In the genomic region with DNA sequence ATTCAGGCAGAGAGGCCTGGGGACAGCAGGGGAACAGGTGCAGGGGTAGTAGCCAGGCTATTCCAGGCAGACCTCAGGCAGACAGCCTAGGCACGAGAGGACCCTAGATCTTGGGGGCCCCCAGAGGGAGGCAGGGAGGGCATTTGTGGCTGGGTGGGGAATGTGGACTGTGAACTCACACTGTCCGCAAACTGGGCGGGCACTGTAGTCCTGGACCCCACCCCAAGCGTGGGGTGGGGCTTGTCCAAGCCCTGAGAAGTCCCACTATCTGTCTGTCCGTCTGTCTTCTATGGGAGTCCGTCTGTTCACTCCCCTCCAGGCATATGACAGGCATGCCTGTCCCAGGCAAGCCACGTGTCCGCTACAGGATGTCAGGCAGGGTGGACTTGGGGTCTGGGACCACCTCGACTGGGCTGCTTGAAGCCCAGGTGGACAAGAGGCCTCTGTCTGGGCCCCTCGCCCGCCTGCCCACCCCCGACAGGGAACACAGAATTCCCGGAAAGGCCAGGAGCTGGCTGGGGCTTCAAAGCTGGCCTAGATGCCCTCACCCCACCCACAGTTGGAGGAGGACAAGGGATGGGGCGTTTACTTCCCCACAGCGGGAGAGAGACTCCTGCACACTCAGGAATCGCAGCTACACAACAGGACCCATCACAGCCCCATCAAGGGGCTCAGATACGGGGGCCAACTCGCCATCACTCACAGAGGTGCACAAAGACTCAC, we compare ENCODE assay signal across 9 cellular contexts. TPM values are rescaled to one million over a fixed set of nuclear protein-coding genes. Genes with fewer than 3 reads are reported as not detected.
A peak's percentile ranks its signal among the peaks of the same experiment; 100 is the strongest.
DNase-seq lines count a peak whose midpoint lies in the region; ATAC-seq and TF ChIP-seq lines count a peak whose summit lies in the region.
"Had no signal": no experiment of that assay in that cellular context is flagged by ENCODE, and none has a peak within 500 bp of the region (broad histone marks: within the 10 kb centered on the region; RNA-seq: fewer than 3 reads in every experiment).

A gene (minus strand): TSS at position 151 of the 723 bp plus-strand sequence. CDS start 2,336 bp downstream, outside the sequence.

- intact Hi-C loops in dorsolateral prefrontal cortex (cut with DNase I), result loop anchor here (10.0 kb wide), 4 partner anchors 105 to 815 kb away; a partner anchor contains a TSS

- no peaks in the 10 kb centered on the region for H3K9me3 ChIP-seq in KOPT-K1 (ENCODE audit: insufficient read depth, low read length, poor library complexity, severe bottlenecking)
- H3K9me3 ChIP-seq: SJSA1 had no signal

- DNase-seq in AG10803 (ENCODE audit: low read depth), result no peak
- DNase-seq in dorsolateral prefrontal cortex, result no peak
- DNase-seq in naive B cell, result no peak
- no peak for DNase-seq in NK-92 (lab: John Stamatoyannopoulos, UW; ENCODE audit: unreplicated experiment)
- DNase-seq in HPDE6-E6E7 (ENCODE audit: extremely low spot score), result no peak
- DNase-seq in H4 (ENCODE audit: low spot score), result no peak

- H3K36me3 Mint-ChIP-seq in naive B cell, result no peaks in the 10 kb centered on the region

- H3K9me3 Mint-ChIP-seq in naive B cell, result peaks cover 0 to 4% (median 0%) of the 10 kb centered on the region in 7 donors

- H3K27me3 Mint-ChIP-seq in naive B cell, result no peaks in the 10 kb centered on the region

- H3K36me3 ChIP-seq in KOPT-K1 (ENCODE audit: insufficient read depth, low read length), result 0 out of 2 replicates have a peak, but pooled peaks cover 7% of the 10 kb centered on the region
- H3K36me3 ChIP-seq: SJSA1 had no signal

- H3K4me3 Mint-ChIP-seq in naive B cell, result peak within 1 kb of the TSS; percentile 84 to 95 (median 90)

- TF ChIP-seq CTCF in AG10803 (conservative IDR thresholded peaks at IDR 0.05; ENCODE audit: low read length) (no peak), dorsolateral prefrontal cortex (IDR thresholded peaks at IDR 0.05 in 54 of 56, conservative IDR thresholded peaks at IDR 0.05 in 2 of 56; ENCODE audit: low read depth in 1 of 56, partially characterized antibody in 56 of 56) (no peak)

- ATAC-seq in naive B cell (ENCODE audit: low read depth in 2 of 2) (no peak), GM18861 (IDR thresholded peaks at IDR 0.05; ENCODE audit: unreplicated experiment) (no peak)

- peaks cover 0 to 61% (median 8%) of the 10 kb centered on the region in 45 donors for H3K27me3 ChIP-seq in dorsolateral prefrontal cortex
- H3K27me3 ChIP-seq: SJSA1 had no signal

- H3K4me1 Mint-ChIP-seq in naive B cell, result peaks cover 19 to 34% (median 34%) of the 10 kb centered on the region in 3 donors

- H3K27ac Mint-ChIP-seq in naive B cell, result peak within 1 kb of the TSS in 4 of 6 donors; percentile 79 to 97 (median 86)

- peak within 1 kb of the TSS; percentile 81 for H3K27ac ChIP-seq in KOPT-K1 (ENCODE audit: low read depth, low read length, poor library complexity, severe bottlenecking)
- H3K27ac ChIP-seq in dorsolateral prefrontal cortex, result peak within 1 kb of the TSS in 2 of 59 donors; percentile 21 to 49
- H3K27ac ChIP-seq: SJSA1 had no signal

- H3K4me3 ChIP-seq in AG10803 (ENCODE audit: low read length) (peak within 1 kb of the TSS; percentile 55), dorsolateral prefrontal cortex (peak within 1 kb of the TSS in 31 of 59 donors; percentile 4 to 58 (median 40))
- H3K4me3 ChIP-seq: SJSA1 had no signal

RNA-seq across cellular contexts. Expression of the gene that starts here (rescaled TPM):
- total RNA-seq in dorsolateral prefrontal cortex, result 10 to 100 TPM in 104 of 120 experiments, 1 to 10 TPM in 16; 5.3 to 51.8 (median 17.5) TPM
- polyA plus RNA-seq in naive B cell (ENCODE audit: low read depth in 6 of 6), result 10 to 100 TPM in 1 of 6 donors, 1 to 10 TPM in 5; 6.4 to 11.8 (median 8.5) TPM
- 0.04 TPM in 1 of 2 replicates, not detected in the other for total RNA-seq in H4 (2014; rRNA removed; shearing (Covaris generic))
